ENCODE assay signal across 8 cellular contexts in the genomic region with DNA sequence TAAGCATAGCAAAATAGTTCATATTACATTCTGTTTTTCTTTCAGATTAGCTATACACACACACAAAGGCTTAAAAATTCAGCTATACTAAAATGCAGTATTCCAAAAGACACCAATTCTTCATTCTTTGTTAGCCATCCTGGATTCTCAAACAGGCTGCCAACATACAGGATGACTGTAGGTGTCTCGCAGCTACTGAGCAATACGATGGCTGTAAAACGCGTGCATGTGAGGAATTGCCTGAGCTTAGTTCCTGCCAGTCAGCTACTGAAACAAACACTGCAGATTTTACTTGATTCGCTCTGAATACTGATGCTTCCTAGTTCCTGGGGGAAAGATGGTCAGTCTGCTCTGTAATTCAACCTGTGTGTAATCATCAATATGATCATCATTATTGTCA. TPM values are rescaled to one million over a fixed set of nuclear protein-coding genes. Genes with fewer than 3 reads are reported as not detected.
DNase-seq lines count a peak whose midpoint lies in the region; ATAC-seq and TF ChIP-seq lines count a peak whose summit lies in the region.

No MANE protein-coding gene starts in this region.

- DNase-seq in activated CD4-positive, alpha-beta T cell treated with anti-CD3 and anti-CD28 coated beads, Interleukin-2, amount 10 ng/mL, durations not matched to agents 7 days and 5 days: peak; percentile 31
- no peak for DNase-seq in activated CD4-positive, alpha-beta T cell treated with anti-CD3 and anti-CD28 coated beads for 48 hours
- peak; percentile 47 for DNase-seq in MG63
- no peak for DNase-seq in astrocyte of the cerebellum (ENCODE audit: low read depth)
- peak in 5 of 9 donors; percentile 12 to 32 (median 21) for DNase-seq in naive thymus-derived CD4-positive, alpha-beta T cell
- no peak for DNase-seq in NCI-H1930 (lab: John Stamatoyannopoulos, UW)
- no peak for DNase-seq in activated CD4-positive, alpha-beta T cell treated with anti-CD3 and anti-CD28 coated beads for 1 hour

- no peaks in the 10 kb centered on the region for H3K36me3 ChIP-seq in MG63
- H3K36me3 ChIP-seq in naive thymus-derived CD4-positive, alpha-beta T cell (ENCODE audit: control insufficient read depth in 2 of 3, insufficient read depth in 3 of 3, low read length in 3 of 3): no peaks in the 10 kb centered on the region

- no peaks in the 10 kb centered on the region for H3K36me3 Mint-ChIP-seq in activated CD4-positive, alpha-beta T cell treated with anti-CD3 and anti-CD28 coated beads, Interleukin-2, amount 10 ng/mL, durations not matched to agents 7 days and 5 days (ENCODE audit: low read depth)
- H3K36me3 Mint-ChIP-seq in naive thymus-derived CD4-positive, alpha-beta T cell: no peaks in the 10 kb centered on the region

- H3K9me3 Mint-ChIP-seq in activated CD4-positive, alpha-beta T cell treated with anti-CD3 and anti-CD28 coated beads, Interleukin-2, amount 10 ng/mL, durations not matched to agents 7 days and 5 days: no peaks in the 10 kb centered on the region
- H3K9me3 Mint-ChIP-seq in naive thymus-derived CD4-positive, alpha-beta T cell: peaks cover 0 to 2% (median 0%) of the 10 kb centered on the region in 11 donors

- H3K27ac ChIP-seq in naive thymus-derived CD4-positive, alpha-beta T cell (ENCODE audit: low read depth, low read length): no peak overlapping the region

- CTCF ChIA-PET in activated CD4-positive, alpha-beta T cell treated with anti-CD3 and anti-CD28 coated beads, Interleukin-2, amount 10 ng/mL, durations not matched to agents 7 days and 5 days (lab: Charles Lee): no interaction called here
- CTCF ChIA-PET in naive thymus-derived CD4-positive, alpha-beta T cell (lab: Charles Lee): interaction anchor here (0.9 to 1.8 kb wide), 3 partner anchors 12 to 18 kb away, joined by 3 to 9 read pairs (median 4); no protein-coding TSS in a partner anchor

- POLR2A ChIA-PET in activated CD4-positive, alpha-beta T cell treated with anti-CD3 and anti-CD28 coated beads, Interleukin-2, amount 10 ng/mL, durations not matched to agents 7 days and 5 days (lab: Charles Lee): no interaction called here
- POLR2A ChIA-PET in naive thymus-derived CD4-positive, alpha-beta T cell (lab: Charles Lee): interaction anchor here (1.3 to 1.5 kb wide), 3 partner anchors 14 to 61 kb away, joined by 4 to 5 read pairs (median 4); partner anchors contain the start of gene BRWD1

- peak; percentile 75 for ATAC-seq in naive thymus-derived CD4-positive, alpha-beta T cell
- no peak for ATAC-seq in HG02970 (IDR thresholded peaks at IDR 0.05; ENCODE audit: low FRiP score, unreplicated experiment)

- no peak overlapping the region for H3K27ac Mint-ChIP-seq in activated CD4-positive, alpha-beta T cell treated with anti-CD3 and anti-CD28 coated beads, Interleukin-2, amount 10 ng/mL, durations not matched to agents 7 days and 5 days
- H3K27ac Mint-ChIP-seq in naive thymus-derived CD4-positive, alpha-beta T cell: no peak overlapping the region

- H3K27me3 ChIP-seq in MG63: no peaks in the 10 kb centered on the region
- H3K27me3 ChIP-seq in naive thymus-derived CD4-positive, alpha-beta T cell (ENCODE audit: control insufficient read depth in 2 of 2, insufficient read depth in 2 of 2, low read length in 2 of 2): no peaks in the 10 kb centered on the region

- no peak overlapping the region for H3K4me3 Mint-ChIP-seq in activated CD4-positive, alpha-beta T cell treated with anti-CD3 and anti-CD28 coated beads, Interleukin-2, amount 10 ng/mL, durations not matched to agents 7 days and 5 days
- no peak overlapping the region for H3K4me3 Mint-ChIP-seq in naive thymus-derived CD4-positive, alpha-beta T cell

- peaks cover 10% of the 10 kb centered on the region for H3K27me3 Mint-ChIP-seq in activated CD4-positive, alpha-beta T cell treated with anti-CD3 and anti-CD28 coated beads, Interleukin-2, amount 10 ng/mL, durations not matched to agents 7 days and 5 days
- H3K27me3 Mint-ChIP-seq in naive thymus-derived CD4-positive, alpha-beta T cell: peaks cover 0 to 26% (median 3%) of the 10 kb centered on the region in 5 donors

- H3K9me3 ChIP-seq in MG63: peaks cover 2% of the 10 kb centered on the region; the same call in 1 of the 2 replicates
- H3K9me3 ChIP-seq in naive thymus-derived CD4-positive, alpha-beta T cell (ENCODE audit: control insufficient read depth in 2 of 3, low read length in 3 of 3): no peaks in the 10 kb centered on the region

- no peaks in the 10 kb centered on the region for H3K4me1 ChIP-seq in naive thymus-derived CD4-positive, alpha-beta T cell (ENCODE audit: control insufficient read depth in 2 of 2, insufficient read depth in 2 of 2, low read length in 2 of 2)

- in situ Hi-C loops in astrocyte of the cerebellum (cut with HindIII; ENCODE audit: low sequenced_read_pairs): no loop called here

- H3K4me3 ChIP-seq in MG63 (no peak overlapping the region), astrocyte of the cerebellum (ENCODE audit: low read depth, low read length) (no peak overlapping the region)
- H3K4me3 ChIP-seq in naive thymus-derived CD4-positive, alpha-beta T cell (ENCODE audit: low read length): no peak overlapping the region

- peak; percentile 42 for TF ChIP-seq CTCF in astrocyte of the cerebellum (IDR thresholded peaks at IDR 0.05; ENCODE audit: low read depth, low read length, missing control alignments)

- intact Hi-C loops in naive thymus-derived CD4-positive, alpha-beta T cell (cut with micrococcal nuclease): loop anchor here in 1 of 2 donors (1.0 kb wide), 1 partner anchor 15 kb away; no protein-coding TSS in a partner anchor

- H3K4me1 Mint-ChIP-seq in activated CD4-positive, alpha-beta T cell treated with anti-CD3 and anti-CD28 coated beads, Interleukin-2, amount 10 ng/mL, durations not matched to agents 7 days and 5 days: peaks cover 5% of the 10 kb centered on the region
- peaks cover 0 to 5% (median 0%) of the 10 kb centered on the region in 7 donors for H3K4me1 Mint-ChIP-seq in naive thymus-derived CD4-positive, alpha-beta T cell

RNA-seq across cellular contexts. Expression of gene HMGN1, which starts 24.7 kb away (rescaled TPM):
- total RNA-seq in activated CD4-positive, alpha-beta T cell treated with anti-CD3 and anti-CD28 coated beads, Interleukin-2, amount 10 ng/mL, durations not matched to agents 7 days and 5 days: 100 to 1,000 TPM; 389 to 395 TPM
- total RNA-seq in MG63 (2014; rRNA removed; shearing (Covaris generic); ENCODE audit: low replicate concordance): 474 and 726 TPM in 2 replicates
- total RNA-seq in naive thymus-derived CD4-positive, alpha-beta T cell: 100 to 1,000 TPM; 198 to 310 (median 262) TPM
- 100 to 1,000 TPM; 198 to 286 TPM for polyA plus RNA-seq in naive thymus-derived CD4-positive, alpha-beta T cell

Comparison
In these comparisons a context has a peak if more than half of its experiments do, and no peak if none do; other contexts are left out.
1. DNase-seq: peak in activated CD4-positive, alpha-beta T cell treated with anti-CD3 and anti-CD28 coated beads, Interleukin-2, amount 10 ng/mL, durations not matched to agents 7 days and 5 days (single experiment), MG63 (single experiment) and naive thymus-derived CD4-positive, alpha-beta T cell (5 of 9); none in activated CD4-positive, alpha-beta T cell treated with anti-CD3 and anti-CD28 coated beads for 48 hours (single experiment), astrocyte of the cerebellum (single experiment), NCI-H1930 (0 of 2) and activated CD4-positive, alpha-beta T cell treated with anti-CD3 and anti-CD28 coated beads for 1 hour (single experiment).